1 cellular context compared by ENCODE assay signal in the genomic region with DNA sequence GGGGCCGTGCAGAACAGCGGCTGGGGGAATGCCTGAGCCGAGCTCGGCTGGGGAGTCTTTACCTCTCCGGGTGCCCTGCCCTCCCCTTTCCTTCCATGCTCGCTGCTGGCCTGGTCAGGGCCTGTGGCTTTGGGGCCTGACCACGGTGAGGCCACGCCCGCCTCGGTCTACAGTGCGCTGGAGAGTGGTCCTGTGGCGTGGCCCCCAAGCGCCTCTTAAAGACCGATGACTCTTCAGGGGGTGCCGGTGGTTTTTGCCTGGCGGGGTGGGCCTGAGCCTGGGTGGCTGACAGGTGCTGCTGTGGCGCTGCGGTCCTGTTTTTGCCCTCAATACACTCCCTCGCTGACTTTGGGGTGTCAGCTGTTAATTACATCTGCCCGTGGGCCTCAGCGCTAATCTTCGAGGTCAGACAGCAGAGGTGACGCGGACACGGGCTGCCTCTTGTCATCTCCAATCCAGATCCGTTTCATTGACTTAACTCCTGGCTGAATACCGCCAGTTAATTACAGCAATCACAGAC.
TF ChIP-seq lines count a peak whose summit lies in the region.

No MANE protein-coding gene starts in this region.

TF ChIP-seq in K562, 482 proteins besides CTCF, POLR2A, EP300 and RAD21:
- peak; percentile 92 for TF ChIP-seq RBM22 (IDR thresholded peaks at IDR 0.05; ENCODE audit: low read depth, low read length, poor library complexity, severe bottlenecking)
- no peak for TF ChIP-seq GABPB1 (CRISPR knock-in tag; IDR thresholded peaks at IDR 0.05)
- TF ChIP-seq, protein P1, sequence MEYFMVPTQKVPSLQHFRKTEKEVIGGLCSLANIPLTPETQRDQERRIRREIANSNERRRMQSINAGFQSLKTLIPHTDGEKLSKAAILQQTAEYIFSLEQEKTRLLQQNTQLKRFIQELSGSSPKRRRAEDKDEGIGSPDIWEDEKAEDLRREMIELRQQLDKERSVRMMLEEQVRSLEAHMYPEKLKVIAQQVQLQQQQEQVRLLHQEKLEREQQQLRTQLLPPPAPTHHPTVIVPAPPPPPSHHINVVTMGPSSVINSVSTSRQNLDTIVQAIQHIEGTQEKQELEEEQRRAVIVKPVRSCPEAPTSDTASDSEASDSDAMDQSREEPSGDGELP (CRISPR knock-in tag; IDR thresholded peaks at IDR 0.05; ENCODE audit: borderline replicate concordance), result peak; percentile 47; the same call in 1 of the 2 replicates
- TF ChIP-seq CC2D1A (IDR thresholded peaks at IDR 0.05), result no peak
- no peak for TF ChIP-seq NRF1 (conservative IDR thresholded peaks at IDR 0.05 in 1 of 2, IDR thresholded peaks at IDR 0.05 in 1 of 2)
- TF ChIP-seq NONO (IDR thresholded peaks at IDR 0.05; ENCODE audit: low read depth in 2 of 2, low read length in 1 of 2), result no peak
- peak; percentile 70 for TF ChIP-seq POLR2G (IDR thresholded peaks at IDR 0.05; ENCODE audit: low read depth, low read length)
- TF ChIP-seq ZBTB33 (CRISPR knock-in tag; IDR thresholded peaks at IDR 0.05), result peak; percentile 93
- TF ChIP-seq, protein P2, sequence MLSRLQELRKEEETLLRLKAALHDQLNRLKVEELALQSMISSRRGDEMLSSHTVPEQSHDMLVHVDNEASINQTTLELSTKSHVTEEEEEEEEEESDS (CRISPR knock-in tag; IDR thresholded peaks at IDR 0.05), result no peak
- TF ChIP-seq ZNF407 (IDR thresholded peaks at IDR 0.05; ENCODE audit: low read depth), result no peak
- no peak for TF ChIP-seq GABPA (tag; conservative IDR thresholded peaks at IDR 0.05; ENCODE audit: low read depth)
- TF ChIP-seq THRA (IDR thresholded peaks at IDR 0.05), result no peak
TF ChIP-seq in K562: peak in this region for 4.
